In genomic region chr17:6463616-6464445, GRCh38 we compare ENCODE assay signal across 17 cellular contexts. TPM values are rescaled to one million over a fixed set of nuclear protein-coding genes. Genes with fewer than 3 reads are reported as not detected.
DNase-seq lines count a peak whose midpoint lies in the region; ATAC-seq and TF ChIP-seq lines count a peak whose summit lies in the region.
"Had no signal": no experiment of that assay in that cellular context is flagged by ENCODE, and none has a peak within 500 bp of the region (broad histone marks: within the 10 kb centered on the region; RNA-seq: fewer than 3 reads in every experiment).

No MANE protein-coding gene starts in this region.

- no peak overlapping the region for H3K4me2 ChIP-seq in osteoblast (ENCODE audit: insufficient read depth, low read length)
- H3K4me2 ChIP-seq: GM23338 had no signal

- H3K9me3 ChIP-seq in right atrium auricular region (peaks cover 0 to 4% of the 10 kb centered on the region in 2 donors), lower lobe of right lung (no peaks in the 10 kb centered on the region), osteoblast (ENCODE audit: low read depth, low read length) (no peaks in the 10 kb centered on the region)
- H3K9me3 ChIP-seq: HAP-1 had no signal

- H3K36me3 Mint-ChIP-seq in chondrocyte (ENCODE audit: low read depth), result peaks cover 13% of the 10 kb centered on the region

- no peak for ATAC-seq in left ventricle myocardium superior
- no peak for ATAC-seq in lower lobe of right lung
- no peak for ATAC-seq in esophagus mucosa

- no peak overlapping the region for H2AFZ ChIP-seq in osteoblast (ENCODE audit: low read length)
- H2AFZ ChIP-seq: GM23338 had no signal

- H3K79me2 ChIP-seq in osteoblast (ENCODE audit: insufficient read depth, low read length), result no peaks in the 10 kb centered on the region

- no peaks in the 10 kb centered on the region for H3K4me1 ChIP-seq in right atrium auricular region
- no peaks in the 10 kb centered on the region for H3K4me1 ChIP-seq in lower lobe of right lung
- H3K4me1 ChIP-seq in osteoblast (ENCODE audit: insufficient read depth, low read length), result no peaks in the 10 kb centered on the region

- H3K9me3 Mint-ChIP-seq in chondrocyte (ENCODE audit: low read depth), result peaks cover 7% of the 10 kb centered on the region
- H3K9me3 Mint-ChIP-seq: CD4-positive, alpha-beta T cell; GM23338 had no signal

- intact Hi-C loops in left ventricle myocardium superior (cut with micrococcal nuclease) (no loop called here), lower lobe of right lung (cut with DNase I) (no loop called here)

- DNase-seq in left ventricle myocardium superior, result peak; percentile 19
- no peak for DNase-seq in right atrium auricular region (ENCODE audit: low spot score)
- peak; percentile 85 for DNase-seq in chondrocyte (ENCODE audit: low spot score)
- DNase-seq in lower lobe of right lung, result peak; percentile 37
- peak; percentile 56 for DNase-seq in osteoblast (ENCODE audit: insufficient read length, low spot score, missing footprints)
- DNase-seq in NCI-H1417 (lab: John Stamatoyannopoulos, UW), result no peak
- no peak for DNase-seq in stimulated activated naive CD4-positive, alpha-beta T cell treated with Interleukin-2 at 50 U/mL for 16 hours (lab: John Stamatoyannopoulos, UW)
- DNase-seq: Calu3; CD4-positive, alpha-beta T cell; DMS 273 treated with DMSO at 0.1 percent for 48 hours; DMS79 had no signal

- H3K4me3 Mint-ChIP-seq in chondrocyte (ENCODE audit: unreplicated experiment), result no peak overlapping the region
- H3K4me3 Mint-ChIP-seq: CD4-positive, alpha-beta T cell; GM23338 had no signal

- H3K4me3 ChIP-seq in right atrium auricular region (no peak overlapping the region), lower lobe of right lung (no peak overlapping the region), osteoblast (ENCODE audit: insufficient read depth, low read length) (no peak overlapping the region)
- H3K4me3 ChIP-seq: GM23338, HAP-1 had no signal

- H3K27ac Mint-ChIP-seq in chondrocyte (ENCODE audit: unreplicated experiment), result no peak overlapping the region
- H3K27ac Mint-ChIP-seq: CD4-positive, alpha-beta T cell; GM23338 had no signal

- H3K4me1 Mint-ChIP-seq in chondrocyte (ENCODE audit: low read depth), result no peaks in the 10 kb centered on the region

- H4K20me1 ChIP-seq in osteoblast (ENCODE audit: insufficient read depth, low read length), result no peaks in the 10 kb centered on the region

- no peaks in the 10 kb centered on the region for H3K27me3 ChIP-seq in right atrium auricular region
- no peaks in the 10 kb centered on the region for H3K27me3 ChIP-seq in lower lobe of right lung (ENCODE audit: low read depth)
- H3K27me3 ChIP-seq in osteoblast (ENCODE audit: insufficient read depth, low read length), result no peaks in the 10 kb centered on the region

- H3K27me3 Mint-ChIP-seq in chondrocyte (ENCODE audit: low read depth), result peaks cover 3% of the 10 kb centered on the region
- H3K27me3 Mint-ChIP-seq: CD4-positive, alpha-beta T cell had no signal

- H3K36me3 ChIP-seq in right atrium auricular region (no peaks in the 10 kb centered on the region), lower lobe of right lung (no peaks in the 10 kb centered on the region), osteoblast (ENCODE audit: insufficient read depth, low read length) (no peaks in the 10 kb centered on the region)
- H3K36me3 ChIP-seq: HAP-1 had no signal

- H3K27ac ChIP-seq in right atrium auricular region (no peak overlapping the region), lower lobe of right lung (no peak overlapping the region), osteoblast (ENCODE audit: low read depth, low read length) (no peak overlapping the region)
- H3K27ac ChIP-seq: 22Rv1 had no signal

- TF ChIP-seq CTCF in right atrium auricular region (IDR thresholded peaks at IDR 0.05), result no peak
- no peak for TF ChIP-seq CTCF in chondrocyte (IDR thresholded peaks at IDR 0.05)
- no peak for TF ChIP-seq CTCF in lower lobe of right lung (IDR thresholded peaks at IDR 0.05)
- no peak for TF ChIP-seq CTCF in osteoblast (IDR thresholded peaks at IDR 0.05; ENCODE audit: extremely low read depth, low read depth, low read length)

RNA-seq across cellular contexts. Expression of gene PIMREG, which starts 19.6 kb away (rescaled TPM):
- total RNA-seq in left ventricle myocardium superior (not detected), right atrium auricular region (under 1 TPM in 1 of 2 donors, not detected in 1; 0.93 TPM), chondrocyte (5.2 to 7.4 TPM (median 7.0 TPM) in 3 replicates), lower lobe of right lung (0.62 TPM), osteoblast (3.5 and 5.1 TPM in 2 replicates), esophagus mucosa (4.8 TPM)
- total RNA-seq: CD4-positive, alpha-beta T cell had no signal

RNA-seq across cellular contexts. Expression of gene AIPL1, which starts 28.9 kb away (rescaled TPM):
- total RNA-seq in left ventricle myocardium superior, result not detected
- total RNA-seq in right atrium auricular region, result not detected
- total RNA-seq in chondrocyte, result not detected in 3 replicates
- total RNA-seq in lower lobe of right lung, result not detected
- total RNA-seq in osteoblast, result not detected in 2 replicates
- total RNA-seq in esophagus mucosa, result not detected
- total RNA-seq: A673; Calu3; CD4-positive, alpha-beta T cell; G401 had no signal

Comparison
In these comparisons a context has a peak if more than half of its experiments do, and no peak if none do; other contexts are left out.
1. DNase-seq: peak in left ventricle myocardium superior (single experiment), chondrocyte (single experiment), lower lobe of right lung (single experiment) and osteoblast (single experiment); none in right atrium auricular region (single experiment), NCI-H1417 (0 of 3) and stimulated activated naive CD4-positive, alpha-beta T cell treated with Interleukin-2 at 50 U/mL for 16 hours (single experiment).